1 cellular context compared by ENCODE assay signal in the genomic region with DNA sequence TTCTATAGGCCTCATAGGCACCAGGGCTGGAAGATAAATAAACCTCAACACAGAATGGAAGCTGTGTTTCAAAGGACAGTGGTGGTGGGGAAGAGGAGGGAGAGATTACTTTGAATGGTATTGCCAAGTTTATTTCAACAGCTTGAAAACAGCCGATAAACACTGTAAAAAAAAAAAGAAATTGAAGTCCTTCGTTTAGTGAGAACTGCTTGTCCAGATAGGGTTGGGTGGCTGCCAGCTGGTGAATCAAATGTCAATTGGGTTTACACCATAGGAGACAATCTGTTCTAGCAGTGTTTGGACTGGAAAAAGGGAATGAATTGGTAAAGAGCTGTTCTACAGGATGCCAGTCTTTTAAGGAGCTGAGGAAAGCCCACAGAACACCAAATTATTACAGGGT.
TF ChIP-seq lines count a peak whose summit lies in the region.

No MANE protein-coding gene starts in this region.

TF ChIP-seq in WTC11, 78 proteins besides CTCF, POLR2A, EP300 and RAD21 (continued from another document):
- TF ChIP-seq, protein P1, sequence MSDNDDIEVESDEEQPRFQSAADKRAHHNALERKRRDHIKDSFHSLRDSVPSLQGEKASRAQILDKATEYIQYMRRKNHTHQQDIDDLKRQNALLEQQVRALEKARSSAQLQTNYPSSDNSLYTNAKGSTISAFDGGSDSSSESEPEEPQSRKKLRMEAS (CRISPR knock-in tag; IDR thresholded peaks at IDR 0.05): no peak
- no peak for TF ChIP-seq NFYB (CRISPR knock-in tag; conservative IDR thresholded peaks at IDR 0.05; ENCODE audit: low read depth)
